ENCODE assay signal across 8 cellular contexts in genomic region chr3:101722394-101723173, GRCh38. TPM values are rescaled to one million over a fixed set of nuclear protein-coding genes. Genes with fewer than 3 reads are reported as not detected.
DNase-seq lines count a peak whose midpoint lies in the region; ATAC-seq and TF ChIP-seq lines count a peak whose summit lies in the region.

No MANE protein-coding gene starts in this region.

- no peak for TF ChIP-seq CTCF in foreskin fibroblast (IDR thresholded peaks at IDR 0.05; ENCODE audit: low read depth, low read length)

- no peaks in the 10 kb centered on the region for H3K9me3 Mint-ChIP-seq in activated naive CD8-positive, alpha-beta T cell treated with anti-CD3 and anti-CD28 coated beads, Interleukin-2, amount 10 ng/mL, durations not matched to agents 7 days and 5 days

- DNase-seq in activated naive CD8-positive, alpha-beta T cell treated with anti-CD3 and anti-CD28 coated beads, Interleukin-2, amount 10 ng/mL, durations not matched to agents 7 days and 5 days = no peak
- no peak for DNase-seq in G401 (ENCODE audit: low spot score)
- no peak for DNase-seq in NCI-H1092 treated with DMSO at 0.1 percent for 48 hours (lab: John Stamatoyannopoulos, UW)
- DNase-seq in foreskin fibroblast = no peak
- DNase-seq in SHP77 (lab: John Stamatoyannopoulos, UW) = no peak

- POLR2A ChIA-PET in activated naive CD8-positive, alpha-beta T cell treated with anti-CD3 and anti-CD28 coated beads, Interleukin-2, amount 10 ng/mL, durations not matched to agents 7 days and 5 days (lab: Charles Lee) = interaction anchor here (0.7 to 1.3 kb wide), 3 partner anchors 13 to 127 kb away, joined by 3 to 4 read pairs (median 4); partner anchors contain the start of genes NFKBIZ and RPL24

- no peaks in the 10 kb centered on the region for H3K27me3 Mint-ChIP-seq in activated naive CD8-positive, alpha-beta T cell treated with anti-CD3 and anti-CD28 coated beads, Interleukin-2, amount 10 ng/mL, durations not matched to agents 7 days and 5 days

- H3K4me3 ChIP-seq in GM08714 (ENCODE audit: low read length) (peak overlapping the region; percentile 48; the same call in 1 of the 2 replicates), foreskin fibroblast (ENCODE audit: low read depth in 1 of 2, low read length in 2 of 2) (no peak overlapping the region)

- H3K27ac Mint-ChIP-seq in activated naive CD8-positive, alpha-beta T cell treated with anti-CD3 and anti-CD28 coated beads, Interleukin-2, amount 10 ng/mL, durations not matched to agents 7 days and 5 days = peak overlapping the region; percentile 91

- peaks cover 3% of the 10 kb centered on the region for H3K36me3 Mint-ChIP-seq in activated naive CD8-positive, alpha-beta T cell treated with anti-CD3 and anti-CD28 coated beads, Interleukin-2, amount 10 ng/mL, durations not matched to agents 7 days and 5 days

- in situ Hi-C loops in G401 (cut with HindIII; ENCODE audit: low sequenced_read_pairs) = no loop called here

- peak overlapping the region; percentile 74 for H3K4me3 Mint-ChIP-seq in activated naive CD8-positive, alpha-beta T cell treated with anti-CD3 and anti-CD28 coated beads, Interleukin-2, amount 10 ng/mL, durations not matched to agents 7 days and 5 days

- peaks cover 29% of the 10 kb centered on the region for H3K4me1 Mint-ChIP-seq in activated naive CD8-positive, alpha-beta T cell treated with anti-CD3 and anti-CD28 coated beads, Interleukin-2, amount 10 ng/mL, durations not matched to agents 7 days and 5 days

- ATAC-seq in GM21367 (IDR thresholded peaks at IDR 0.05; ENCODE audit: unreplicated experiment) (peak; percentile 50), HG03558 (IDR thresholded peaks at IDR 0.05; ENCODE audit: extremely low read depth, unreplicated experiment) (peak; percentile 47)
- ATAC-seq in activated naive CD8-positive, alpha-beta T cell treated with anti-CD3 and anti-CD28 coated beads, Interleukin-2, amount 10 ng/mL, durations not matched to agents 7 days and 5 days (ENCODE audit: low read depth) = no peak

RNA-seq across cellular contexts. Expression of gene CEP97, which starts 1.8 kb away (rescaled TPM):
- 10 to 100 TPM; 21.5 TPM for total RNA-seq in activated naive CD8-positive, alpha-beta T cell treated with anti-CD3 and anti-CD28 coated beads, Interleukin-2, amount 10 ng/mL, durations not matched to agents 7 days and 5 days
- 9.9 and 11.0 TPM in 2 replicates for total RNA-seq in G401 (2014; rRNA removed; shearing (Covaris generic))

RNA-seq across cellular contexts. Expression of gene RPL24, which starts 36.1 kb away (rescaled TPM):
- total RNA-seq in activated naive CD8-positive, alpha-beta T cell treated with anti-CD3 and anti-CD28 coated beads, Interleukin-2, amount 10 ng/mL, durations not matched to agents 7 days and 5 days = 1,000 to 10,000 TPM; 1,017 to 1,034 TPM
- total RNA-seq in G401 (2014; rRNA removed; shearing (Covaris generic)) = 1,940 and 2,373 TPM in 2 replicates

RNA-seq across cellular contexts. Expression of gene ZBTB11, which starts 45.7 kb away (rescaled TPM):
- 10 to 100 TPM; 35.0 to 35.3 TPM for total RNA-seq in activated naive CD8-positive, alpha-beta T cell treated with anti-CD3 and anti-CD28 coated beads, Interleukin-2, amount 10 ng/mL, durations not matched to agents 7 days and 5 days
- total RNA-seq in G401 (2014; rRNA removed; shearing (Covaris generic)) = 16.9 and 20.0 TPM in 2 replicates

RNA-seq across cellular contexts. Expression of gene NXPE3, which starts 56.4 kb away (rescaled TPM):
- total RNA-seq in activated naive CD8-positive, alpha-beta T cell treated with anti-CD3 and anti-CD28 coated beads, Interleukin-2, amount 10 ng/mL, durations not matched to agents 7 days and 5 days = 10 to 100 TPM; 29.8 to 30.7 TPM
- 12.3 and 13.9 TPM in 2 replicates for total RNA-seq in G401 (2014; rRNA removed; shearing (Covaris generic))
